In genomic region chr16:53726625-53727024, GRCh38 we compare ENCODE assay signal across 16 cellular contexts. TPM values are rescaled to one million over a fixed set of nuclear protein-coding genes. Genes with fewer than 3 reads are reported as not detected.
DNase-seq lines count a peak whose midpoint lies in the region; ATAC-seq and TF ChIP-seq lines count a peak whose summit lies in the region.
"Had no signal": no experiment of that assay in that cellular context is flagged by ENCODE, and none has a peak within 500 bp of the region (broad histone marks: within the 10 kb centered on the region; RNA-seq: fewer than 3 reads in every experiment).

No MANE protein-coding gene starts in this region.

- TF ChIP-seq CTCF in epithelial cell of esophagus (IDR thresholded peaks at IDR 0.05; ENCODE audit: insufficient read depth, low read depth, low read length, missing control alignments) (no peak), neural crest cell (conservative IDR thresholded peaks at IDR 0.05) (no peak), OCI-LY7 (conservative IDR thresholded peaks at IDR 0.05; ENCODE audit: low read length) (no peak)

- peak; percentile 72 for DNase-seq in M059J (ENCODE audit: low read depth)
- peak; percentile 75 for DNase-seq in epithelial cell of esophagus (ENCODE audit: low read depth)
- DNase-seq in neural crest cell (ENCODE audit: low read depth, low spot score) = peak; percentile 8
- no peak for DNase-seq in NCI-H510A (lab: John Stamatoyannopoulos, UW)
- no peak for DNase-seq in OCI-LY7 (ENCODE audit: low spot score)
- no peak for DNase-seq in effector memory CD4-positive, alpha-beta T cell
- DNase-seq: activated CD8-positive, alpha-beta memory T cell treated with anti-CD3 and anti-CD28 coated beads, Interleukin-2, amount 10 ng/mL, durations not matched to agents 7 days and 5 days; CD8-positive, alpha-beta T cell; NCI-H1694 treated with DMSO at 0.1 percent for 48 hours; NCI-H748 treated with DMSO at 0.1 percent for 48 hours; SK-N-SH had no signal

- H3K27ac Mint-ChIP-seq in neural crest cell (ENCODE audit: unreplicated experiment) = no peak overlapping the region
- H3K27ac Mint-ChIP-seq: activated CD8-positive, alpha-beta memory T cell treated with anti-CD3 and anti-CD28 coated beads, Interleukin-2, amount 10 ng/mL, durations not matched to agents 7 days and 5 days; activated naive CD8-positive, alpha-beta T cell; CD8-positive, alpha-beta T cell; IgD-negative memory B cell had no signal

- H3K9me3 Mint-ChIP-seq in neural crest cell = no peaks in the 10 kb centered on the region
- H3K9me3 Mint-ChIP-seq: CD8-positive, alpha-beta T cell had no signal

- H3K36me3 Mint-ChIP-seq in neural crest cell (ENCODE audit: low read depth) = no peaks in the 10 kb centered on the region
- H3K36me3 Mint-ChIP-seq: CD8-positive, alpha-beta T cell had no signal

- intact Hi-C loops in OCI-LY7 (cut with micrococcal nuclease; ENCODE audit: unreplicated experiment) = no loop called here

- peaks cover 32% of the 10 kb centered on the region for H3K4me1 Mint-ChIP-seq in neural crest cell
- H3K4me1 Mint-ChIP-seq: activated CD8-positive, alpha-beta memory T cell treated with anti-CD3 and anti-CD28 coated beads, Interleukin-2, amount 10 ng/mL, durations not matched to agents 7 days and 5 days had no signal

- no peak overlapping the region for H3K4me3 Mint-ChIP-seq in neural crest cell
- H3K4me3 Mint-ChIP-seq: activated CD8-positive, alpha-beta memory T cell treated with anti-CD3 and anti-CD28 coated beads, Interleukin-2, amount 10 ng/mL, durations not matched to agents 7 days and 5 days; activated naive CD8-positive, alpha-beta T cell; CD8-positive, alpha-beta T cell; IgD-negative memory B cell had no signal

- no peak overlapping the region for H3K27ac ChIP-seq in OCI-LY7 (ENCODE audit: low read depth, low read length, poor library complexity, severe bottlenecking)
- no peak overlapping the region for H3K27ac ChIP-seq in effector memory CD4-positive, alpha-beta T cell (ENCODE audit: insufficient read depth, low read length, poor library complexity, severe bottlenecking)
- H3K27ac ChIP-seq: hepatocyte had no signal

- H3K4me3 ChIP-seq in epithelial cell of esophagus (ENCODE audit: low read length) (no peak overlapping the region), OCI-LY7 (ENCODE audit: low read depth, low read length, poor library complexity, severe bottlenecking) (no peak overlapping the region)
- no peak overlapping the region for H3K4me3 ChIP-seq in effector memory CD4-positive, alpha-beta T cell (ENCODE audit: insufficient read depth, low read depth, low read length, poor library complexity, severe bottlenecking)
- H3K4me3 ChIP-seq: hepatocyte, lung had no signal

- ATAC-seq in GM18868 (IDR thresholded peaks at IDR 0.05; ENCODE audit: unreplicated experiment) = peak; percentile 41
- ATAC-seq: activated CD8-positive, alpha-beta memory T cell treated with anti-CD3 and anti-CD28 coated beads, Interleukin-2, amount 10 ng/mL, durations not matched to agents 7 days and 5 days; CD8-positive, alpha-beta T cell had no signal

- H3K27me3 ChIP-seq in effector memory CD4-positive, alpha-beta T cell (replicated peaks; ENCODE audit: control insufficient read depth, insufficient read depth, low read length, poor library complexity, severe bottlenecking) = no peaks in the 10 kb centered on the region
- H3K27me3 ChIP-seq: hepatocyte had no signal

- no peaks in the 10 kb centered on the region for H3K9me2 ChIP-seq in OCI-LY7 (ENCODE audit: insufficient read depth, low read length)
- H3K9me2 ChIP-seq: SK-N-SH had no signal

- CTCF ChIA-PET in OCI-LY7 (lab: Charles Lee; ENCODE audit: unreplicated experiment) = no interaction called here

- H2AFZ ChIP-seq in OCI-LY7 (ENCODE audit: low read length) = no peak overlapping the region
- H2AFZ ChIP-seq: hepatocyte had no signal

- no peaks in the 10 kb centered on the region for H3K36me3 ChIP-seq in OCI-LY7 (ENCODE audit: insufficient read depth, low read length)
- H3K36me3 ChIP-seq in effector memory CD4-positive, alpha-beta T cell (ENCODE audit: control insufficient read depth, insufficient read depth, low read length) = no peaks in the 10 kb centered on the region

- POLR2A ChIA-PET in OCI-LY7 (lab: Charles Lee) = no interaction called here

- H4K20me1 ChIP-seq in OCI-LY7 (ENCODE audit: insufficient read depth, low read length) = peaks cover 13% of the 10 kb centered on the region; the same call in 1 of the 2 replicates

- peaks cover 10% of the 10 kb centered on the region; the same call in 1 of the 2 replicates for H3K79me2 ChIP-seq in OCI-LY7 (ENCODE audit: insufficient read depth, low read depth, low read length)

- H3K4me1 ChIP-seq in OCI-LY7 (ENCODE audit: insufficient read depth, low read length, poor library complexity, severe bottlenecking) = no peaks in the 10 kb centered on the region
- H3K4me1 ChIP-seq in effector memory CD4-positive, alpha-beta T cell (ENCODE audit: control insufficient read depth, insufficient read depth, low read length, poor library complexity, severe bottlenecking) = no peaks in the 10 kb centered on the region

- no peaks in the 10 kb centered on the region for H3K27me3 Mint-ChIP-seq in neural crest cell (ENCODE audit: low read depth)
- H3K27me3 Mint-ChIP-seq: activated CD8-positive, alpha-beta memory T cell treated with anti-CD3 and anti-CD28 coated beads, Interleukin-2, amount 10 ng/mL, durations not matched to agents 7 days and 5 days; activated naive CD8-positive, alpha-beta T cell; IgD-negative memory B cell had no signal

- no peaks in the 10 kb centered on the region for H3K9me3 ChIP-seq in OCI-LY7 (ENCODE audit: low read length)
- H3K9me3 ChIP-seq in effector memory CD4-positive, alpha-beta T cell (ENCODE audit: control insufficient read depth, low read length) = no peaks in the 10 kb centered on the region
- H3K9me3 ChIP-seq: SK-N-SH had no signal

- no TSS peak for BruUV-seq in OCI-LY7 (replicated peaks; lab: Mats Ljungman, UMichigan)

- no peak overlapping the region for H3K4me2 ChIP-seq in OCI-LY7 (ENCODE audit: low read length)
- H3K4me2 ChIP-seq: hepatocyte, SK-N-SH had no signal

RNA-seq across cellular contexts. Expression of gene FTO, which starts 22.7 kb away (rescaled TPM):
- 96.1 and 132 TPM in 2 replicates for total RNA-seq in M059J (2014; rRNA removed; shearing (Covaris generic))
- 104 and 107 TPM in 2 replicates for total RNA-seq in neural crest cell
- 47.9 and 57.1 TPM in 2 replicates for total RNA-seq in OCI-LY7 (2014; rRNA removed; shearing (Covaris generic))
- total RNA-seq in OCI-LY7 (2022) = 64.3 and 68.0 TPM in 2 replicates

RNA-seq across cellular contexts. Expression of gene RPGRIP1L, which starts 23.0 kb away (rescaled TPM):
- 7.1 and 12.5 TPM in 2 replicates for total RNA-seq in M059J (2014; rRNA removed; shearing (Covaris generic))
- total RNA-seq in neural crest cell (24.0 and 26.5 TPM in 2 replicates), OCI-LY7 (2022) (12.7 and 14.2 TPM in 2 replicates)
- 9.4 and 15.4 TPM in 2 replicates for total RNA-seq in OCI-LY7 (2014; rRNA removed; shearing (Covaris generic))

Comparison
In these comparisons a context has a peak if more than half of its experiments do, and no peak if none do; other contexts are left out.
1. DNase-seq: peak in M059J (single experiment), epithelial cell of esophagus (single experiment) and neural crest cell (single experiment); none in NCI-H510A (single experiment), OCI-LY7 (single experiment) and effector memory CD4-positive, alpha-beta T cell (0 of 3).